1 cellular context compared by ENCODE assay signal in the genomic region with DNA sequence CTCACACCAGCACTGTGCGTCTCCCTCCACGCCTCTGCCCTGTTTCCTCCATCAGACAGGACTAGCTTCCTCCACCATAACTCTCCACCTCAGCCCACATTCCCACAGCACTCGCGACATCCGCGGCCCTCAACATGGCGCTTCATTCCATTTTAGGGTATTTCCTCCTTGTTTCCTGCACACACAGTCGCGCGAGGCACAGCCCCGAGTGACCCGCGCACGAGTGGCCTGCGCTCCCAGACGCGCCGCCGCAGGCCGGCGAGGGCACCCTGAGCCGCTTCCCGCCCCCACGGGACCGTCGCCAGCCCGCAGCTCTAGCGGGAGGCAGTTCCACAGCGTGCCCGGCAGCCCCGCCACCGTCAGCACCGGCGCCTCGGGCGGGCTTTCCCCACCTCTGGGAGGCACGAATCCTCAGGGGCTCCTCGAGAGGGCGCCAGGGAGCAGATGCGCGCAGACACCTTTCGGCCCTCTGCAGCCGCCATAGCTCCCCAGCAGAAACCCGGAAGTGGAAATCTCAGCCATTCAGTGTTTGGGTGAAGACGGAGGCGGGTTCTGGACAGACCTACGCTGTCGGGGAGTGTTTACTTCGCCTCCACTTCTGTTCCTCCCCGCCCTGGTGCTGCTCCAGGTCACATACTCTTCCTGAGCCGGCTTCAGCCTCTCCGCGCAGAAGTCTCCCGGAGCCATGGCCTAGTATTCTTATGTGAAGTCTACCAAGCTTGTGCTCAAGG.
TF ChIP-seq lines count a peak whose summit lies in the region.
"Not testable (repeated sequence)": the region's sequence is repeated elsewhere in the genome, so short reads cannot be mapped to it uniquely, and the experiment has no call there.

No MANE protein-coding gene starts in this region.

TF ChIP-seq in HepG2, 621 proteins besides CTCF, POLR2A, EP300 and RAD21 (continued from another document and continues in another):
- TF ChIP-seq, protein P1, sequence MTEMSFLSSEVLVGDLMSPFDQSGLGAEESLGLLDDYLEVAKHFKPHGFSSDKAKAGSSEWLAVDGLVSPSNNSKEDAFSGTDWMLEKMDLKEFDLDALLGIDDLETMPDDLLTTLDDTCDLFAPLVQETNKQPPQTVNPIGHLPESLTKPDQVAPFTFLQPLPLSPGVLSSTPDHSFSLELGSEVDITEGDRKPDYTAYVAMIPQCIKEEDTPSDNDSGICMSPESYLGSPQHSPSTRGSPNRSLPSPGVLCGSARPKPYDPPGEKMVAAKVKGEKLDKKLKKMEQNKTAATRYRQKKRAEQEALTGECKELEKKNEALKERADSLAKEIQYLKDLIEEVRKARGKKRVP (CRISPR knock-in tag; IDR thresholded peaks at IDR 0.05): peak in 1 of 2 experiments; percentile 79; a peak in 2 of 4 replicates
- TF ChIP-seq TAF1 (CRISPR knock-in tag; IDR thresholded peaks at IDR 0.05) (peak; percentile 88), ZNF773 (CRISPR knock-in tag; IDR thresholded peaks at IDR 0.05; ENCODE audit: borderline replicate concordance) (peak; percentile 92), SOX13 (IDR thresholded peaks at IDR 0.05) (0 out of 2 replicates have a peak, but pooled peaks have one; percentile 4), SOX13 (CRISPR knock-in tag; conservative IDR thresholded peaks at IDR 0.05 in 1 of 2, IDR thresholded peaks at IDR 0.05 in 1 of 2) (peak in 1 of 2 experiments; percentile 60; a peak in 2 of 4 replicates), POLR2G (IDR thresholded peaks at IDR 0.05; ENCODE audit: low read depth, low read length) (peak; percentile 93), TAF15 (IDR thresholded peaks at IDR 0.05; ENCODE audit: low read depth, low read length, poor library complexity, severe bottlenecking) (peak; percentile 41), FIP1L1 (IDR thresholded peaks at IDR 0.05; ENCODE audit: borderline replicate concordance, insufficient read depth, low read depth, low read length) (peak; percentile 78; the same call in 1 of the 2 replicates), ZIK1 (CRISPR knock-in tag; IDR thresholded peaks at IDR 0.05; ENCODE audit: borderline replicate concordance, low read depth) (peak; percentile 80; the same call in 1 of the 2 replicates), SOX6 (CRISPR knock-in tag; IDR thresholded peaks at IDR 0.05) (peak; percentile 72), NRL (CRISPR knock-in tag; IDR thresholded peaks at IDR 0.05; ENCODE audit: borderline replicate concordance) (peak; percentile 96), NONO (CRISPR knock-in tag; conservative IDR thresholded peaks at IDR 0.05) (peak; percentile 97), ZC3H4 (CRISPR knock-in tag; IDR thresholded peaks at IDR 0.05; ENCODE audit: borderline replicate concordance) (0 out of 2 replicates have a peak, but pooled peaks have one; percentile 21), ZNF451 (CRISPR knock-in tag; IDR thresholded peaks at IDR 0.05) (peak; percentile 69), ZNF644 (CRISPR knock-in tag; IDR thresholded peaks at IDR 0.05; ENCODE audit: low read depth) (peak; percentile 24; the same call in 1 of the 2 replicates), JDP2 (CRISPR knock-in tag; IDR thresholded peaks at IDR 0.05; ENCODE audit: borderline replicate concordance) (peak; percentile 47; the same call in 1 of the 2 replicates), IRX3 (CRISPR knock-in tag; IDR thresholded peaks at IDR 0.05; ENCODE audit: borderline replicate concordance, low read depth) (peak; percentile 95; the same call in 1 of the 2 replicates), CBX5 (CRISPR knock-in tag; IDR thresholded peaks at IDR 0.05; ENCODE audit: borderline replicate concordance) (peak; percentile 71), ZSCAN21 (CRISPR knock-in tag; IDR thresholded peaks at IDR 0.05; ENCODE audit: borderline replicate concordance) (peak; percentile 73), ZNF761 (CRISPR knock-in tag; conservative IDR thresholded peaks at IDR 0.05) (peak; percentile 98), ZNF782 (CRISPR knock-in tag; IDR thresholded peaks at IDR 0.05; ENCODE audit: borderline replicate concordance) (peak; percentile 96), MIER2 (CRISPR knock-in tag; IDR thresholded peaks at IDR 0.05) (peak; percentile 79), PPARG (CRISPR knock-in tag; conservative IDR thresholded peaks at IDR 0.05) (0 out of 2 replicates have a peak, but pooled peaks have one; percentile 57), ZNF678 (CRISPR knock-in tag; IDR thresholded peaks at IDR 0.05) (peak; percentile 90; the same call in 1 of the 2 replicates), FOXO1 (CRISPR knock-in tag; IDR thresholded peaks at IDR 0.05) (peak; percentile 71), SIN3A (IDR thresholded peaks at IDR 0.05; ENCODE audit: borderline replicate concordance, low read depth, low read length) (peak; percentile 94), ZNF614 (CRISPR knock-in tag; IDR thresholded peaks at IDR 0.05; ENCODE audit: borderline replicate concordance) (peak; percentile 63; the same call in 1 of the 2 replicates), ZNF749 (CRISPR knock-in tag; IDR thresholded peaks at IDR 0.05; ENCODE audit: borderline replicate concordance) (peak; percentile 79; the same call in 1 of the 2 replicates), ERF (CRISPR knock-in tag; IDR thresholded peaks at IDR 0.05) (peak; percentile 96), JUN (CRISPR knock-in tag; IDR thresholded peaks at IDR 0.05) (peak; percentile 87; the same call in 1 of the 2 replicates), BORCS8-MEF2B (CRISPR knock-in tag; IDR thresholded peaks at IDR 0.05) (peak; percentile 85), RXRB (CRISPR knock-in tag; IDR thresholded peaks at IDR 0.05; ENCODE audit: borderline replicate concordance) (peak; percentile 56), ETV5 (CRISPR knock-in tag; IDR thresholded peaks at IDR 0.05; ENCODE audit: borderline replicate concordance) (peak; percentile 55), ATF7-NPFF (CRISPR knock-in tag; IDR thresholded peaks at IDR 0.05; ENCODE audit: low read depth) (peak; percentile 74), BCL6 (CRISPR knock-in tag; IDR thresholded peaks at IDR 0.05) (peak; percentile 39)
- not testable (repeated sequence) for TF ChIP-seq SOX6, NONO (IDR thresholded peaks at IDR 0.05)
- TF ChIP-seq, protein P2, sequence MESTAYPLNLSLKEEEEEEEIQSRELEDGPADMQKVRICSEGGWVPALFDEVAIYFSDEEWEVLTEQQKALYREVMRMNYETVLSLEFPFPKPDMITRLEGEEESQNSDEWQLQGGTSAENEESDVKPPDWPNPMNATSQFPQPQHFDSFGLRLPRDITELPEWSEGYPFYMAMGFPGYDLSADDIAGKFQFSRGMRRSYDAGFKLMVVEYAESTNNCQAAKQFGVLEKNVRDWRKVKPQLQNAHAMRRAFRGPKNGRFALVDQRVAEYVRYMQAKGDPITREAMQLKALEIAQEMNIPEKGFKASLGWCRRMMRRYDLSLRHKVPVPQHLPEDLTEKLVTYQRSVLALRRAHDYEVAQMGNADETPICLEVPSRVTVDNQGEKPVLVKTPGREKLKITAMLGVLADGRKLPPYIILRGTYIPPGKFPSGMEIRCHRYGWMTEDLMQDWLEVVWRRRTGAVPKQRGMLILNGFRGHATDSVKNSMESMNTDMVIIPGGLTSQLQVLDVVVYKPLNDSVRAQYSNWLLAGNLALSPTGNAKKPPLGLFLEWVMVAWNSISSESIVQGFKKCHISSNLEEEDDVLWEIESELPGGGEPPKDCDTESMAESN (CRISPR knock-in tag; conservative IDR thresholded peaks at IDR 0.05): peak; percentile 96
- TF ChIP-seq, protein P3, sequence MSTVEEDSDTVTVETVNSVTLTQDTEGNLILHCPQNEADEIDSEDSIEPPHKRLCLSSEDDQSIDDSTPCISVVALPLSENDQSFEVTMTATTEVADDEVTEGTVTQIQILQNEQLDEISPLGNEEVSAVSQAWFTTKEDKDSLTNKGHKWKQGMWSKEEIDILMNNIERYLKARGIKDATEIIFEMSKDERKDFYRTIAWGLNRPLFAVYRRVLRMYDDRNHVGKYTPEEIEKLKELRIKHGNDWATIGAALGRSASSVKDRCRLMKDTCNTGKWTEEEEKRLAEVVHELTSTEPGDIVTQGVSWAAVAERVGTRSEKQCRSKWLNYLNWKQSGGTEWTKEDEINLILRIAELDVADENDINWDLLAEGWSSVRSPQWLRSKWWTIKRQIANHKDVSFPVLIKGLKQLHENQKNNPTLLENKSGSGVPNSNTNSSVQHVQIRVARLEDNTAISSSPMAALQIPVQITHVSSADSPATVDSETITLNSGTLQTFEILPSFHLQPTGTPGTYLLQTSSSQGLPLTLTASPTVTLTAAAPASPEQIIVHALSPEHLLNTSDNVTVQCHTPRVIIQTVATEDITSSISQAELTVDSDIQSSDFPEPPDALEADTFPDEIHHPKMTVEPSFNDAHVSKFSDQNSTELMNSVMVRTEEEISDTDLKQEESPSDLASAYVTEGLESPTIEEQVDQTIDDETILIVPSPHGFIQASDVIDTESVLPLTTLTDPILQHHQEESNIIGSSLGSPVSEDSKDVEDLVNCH (CRISPR knock-in tag; IDR thresholded peaks at IDR 0.05): peak; percentile 91
- TF ChIP-seq, protein P4, sequence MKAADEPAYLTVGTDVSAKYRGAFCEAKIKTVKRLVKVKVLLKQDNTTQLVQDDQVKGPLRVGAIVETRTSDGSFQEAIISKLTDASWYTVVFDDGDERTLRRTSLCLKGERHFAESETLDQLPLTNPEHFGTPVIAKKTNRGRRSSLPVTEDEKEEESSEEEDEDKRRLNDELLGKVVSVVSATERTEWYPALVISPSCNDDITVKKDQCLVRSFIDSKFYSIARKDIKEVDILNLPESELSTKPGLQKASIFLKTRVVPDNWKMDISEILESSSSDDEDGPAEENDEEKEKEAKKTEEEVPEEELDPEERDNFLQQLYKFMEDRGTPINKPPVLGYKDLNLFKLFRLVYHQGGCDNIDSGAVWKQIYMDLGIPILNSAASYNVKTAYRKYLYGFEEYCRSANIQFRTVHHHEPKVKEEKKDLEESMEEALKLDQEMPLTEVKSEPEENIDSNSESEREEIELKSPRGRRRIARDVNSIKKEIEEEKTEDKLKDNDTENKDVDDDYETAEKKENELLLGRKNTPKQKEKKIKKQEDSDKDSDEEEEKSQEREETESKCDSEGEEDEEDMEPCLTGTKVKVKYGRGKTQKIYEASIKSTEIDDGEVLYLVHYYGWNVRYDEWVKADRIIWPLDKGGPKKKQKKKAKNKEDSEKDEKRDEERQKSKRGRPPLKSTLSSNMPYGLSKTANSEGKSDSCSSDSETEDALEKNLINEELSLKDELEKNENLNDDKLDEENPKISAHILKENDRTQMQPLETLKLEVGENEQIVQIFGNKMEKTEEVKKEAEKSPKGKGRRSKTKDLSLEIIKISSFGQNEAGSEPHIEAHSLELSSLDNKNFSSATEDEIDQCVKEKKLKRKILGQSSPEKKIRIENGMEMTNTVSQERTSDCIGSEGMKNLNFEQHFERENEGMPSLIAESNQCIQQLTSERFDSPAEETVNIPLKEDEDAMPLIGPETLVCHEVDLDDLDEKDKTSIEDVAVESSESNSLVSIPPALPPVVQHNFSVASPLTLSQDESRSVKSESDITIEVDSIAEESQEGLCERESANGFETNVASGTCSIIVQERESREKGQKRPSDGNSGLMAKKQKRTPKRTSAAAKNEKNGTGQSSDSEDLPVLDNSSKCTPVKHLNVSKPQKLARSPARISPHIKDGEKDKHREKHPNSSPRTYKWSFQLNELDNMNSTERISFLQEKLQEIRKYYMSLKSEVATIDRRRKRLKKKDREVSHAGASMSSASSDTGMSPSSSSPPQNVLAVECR (CRISPR knock-in tag; IDR thresholded peaks at IDR 0.05; ENCODE audit: borderline replicate concordance): peak; percentile 92
- TF ChIP-seq, protein P5, sequence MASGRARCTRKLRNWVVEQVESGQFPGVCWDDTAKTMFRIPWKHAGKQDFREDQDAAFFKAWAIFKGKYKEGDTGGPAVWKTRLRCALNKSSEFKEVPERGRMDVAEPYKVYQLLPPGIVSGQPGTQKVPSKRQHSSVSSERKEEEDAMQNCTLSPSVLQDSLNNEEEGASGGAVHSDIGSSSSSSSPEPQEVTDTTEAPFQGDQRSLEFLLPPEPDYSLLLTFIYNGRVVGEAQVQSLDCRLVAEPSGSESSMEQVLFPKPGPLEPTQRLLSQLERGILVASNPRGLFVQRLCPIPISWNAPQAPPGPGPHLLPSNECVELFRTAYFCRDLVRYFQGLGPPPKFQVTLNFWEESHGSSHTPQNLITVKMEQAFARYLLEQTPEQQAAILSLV (CRISPR knock-in tag; IDR thresholded peaks at IDR 0.05; ENCODE audit: borderline replicate concordance): peak; percentile 90; the same call in 1 of the 2 replicates
- TF ChIP-seq, protein P6, sequence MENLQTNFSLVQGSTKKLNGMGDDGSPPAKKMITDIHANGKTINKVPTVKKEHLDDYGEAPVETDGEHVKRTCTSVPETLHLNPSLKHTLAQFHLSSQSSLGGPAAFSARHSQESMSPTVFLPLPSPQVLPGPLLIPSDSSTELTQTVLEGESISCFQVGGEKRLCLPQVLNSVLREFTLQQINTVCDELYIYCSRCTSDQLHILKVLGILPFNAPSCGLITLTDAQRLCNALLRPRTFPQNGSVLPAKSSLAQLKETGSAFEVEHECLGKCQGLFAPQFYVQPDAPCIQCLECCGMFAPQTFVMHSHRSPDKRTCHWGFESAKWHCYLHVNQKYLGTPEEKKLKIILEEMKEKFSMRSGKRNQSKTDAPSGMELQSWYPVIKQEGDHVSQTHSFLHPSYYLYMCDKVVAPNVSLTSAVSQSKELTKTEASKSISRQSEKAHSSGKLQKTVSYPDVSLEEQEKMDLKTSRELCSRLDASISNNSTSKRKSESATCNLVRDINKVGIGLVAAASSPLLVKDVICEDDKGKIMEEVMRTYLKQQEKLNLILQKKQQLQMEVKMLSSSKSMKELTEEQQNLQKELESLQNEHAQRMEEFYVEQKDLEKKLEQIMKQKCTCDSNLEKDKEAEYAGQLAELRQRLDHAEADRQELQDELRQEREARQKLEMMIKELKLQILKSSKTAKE (CRISPR knock-in tag; IDR thresholded peaks at IDR 0.05; ENCODE audit: borderline replicate concordance): 0 out of 2 replicates have a peak, but pooled peaks have one; percentile 48
- TF ChIP-seq, protein P7, sequence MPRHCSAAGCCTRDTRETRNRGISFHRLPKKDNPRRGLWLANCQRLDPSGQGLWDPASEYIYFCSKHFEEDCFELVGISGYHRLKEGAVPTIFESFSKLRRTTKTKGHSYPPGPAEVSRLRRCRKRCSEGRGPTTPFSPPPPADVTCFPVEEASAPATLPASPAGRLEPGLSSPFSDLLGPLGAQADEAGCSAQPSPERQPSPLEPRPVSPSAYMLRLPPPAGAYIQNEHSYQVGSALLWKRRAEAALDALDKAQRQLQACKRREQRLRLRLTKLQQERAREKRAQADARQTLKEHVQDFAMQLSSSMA (CRISPR knock-in tag; IDR thresholded peaks at IDR 0.05): 0 out of 2 replicates have a peak, but pooled peaks have one; percentile 67
- TF ChIP-seq, protein P8, sequence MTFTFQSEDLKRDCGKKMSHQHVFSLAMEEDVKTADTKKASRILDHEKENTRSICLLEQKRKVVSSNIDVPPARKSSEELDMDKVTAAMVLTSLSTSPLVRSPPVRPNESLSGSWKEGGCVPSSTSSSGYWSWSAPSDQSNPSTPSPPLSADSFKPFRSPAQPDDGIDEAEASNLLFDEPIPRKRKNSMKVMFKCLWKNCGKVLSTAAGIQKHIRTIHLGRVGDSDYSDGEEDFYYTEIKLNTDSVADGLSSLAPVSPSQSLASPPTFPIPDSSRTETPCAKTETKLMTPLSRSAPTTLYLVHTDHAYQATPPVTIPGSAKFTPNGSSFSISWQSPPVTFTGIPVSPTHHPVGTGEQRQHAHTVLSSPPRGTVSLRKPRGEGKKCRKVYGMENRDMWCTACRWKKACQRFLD (CRISPR knock-in tag; IDR thresholded peaks at IDR 0.05; ENCODE audit: borderline replicate concordance): peak; percentile 97; the same call in 1 of the 2 replicates
